ENCODE assay signal across 25 cellular contexts in the genomic region with DNA sequence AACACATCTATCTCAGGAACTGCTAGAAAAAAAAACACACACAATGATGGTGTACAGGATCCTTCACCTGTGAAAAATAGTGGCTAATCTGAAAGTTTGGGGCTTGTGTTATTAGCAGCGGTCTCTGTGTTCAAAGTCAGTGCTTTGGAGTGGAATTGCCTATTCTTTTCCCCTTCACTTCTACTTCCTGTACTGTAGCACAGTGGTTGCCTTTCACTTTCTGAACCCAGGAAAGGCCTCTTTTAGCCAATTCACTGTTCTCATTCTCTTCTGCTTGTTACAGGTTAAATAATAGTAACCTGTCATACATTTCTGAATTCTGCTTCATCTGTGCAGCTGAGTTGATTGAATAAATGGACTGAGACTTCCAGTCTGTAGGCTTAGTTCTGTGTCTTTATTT.
DNase-seq lines count a peak whose midpoint lies in the region; ATAC-seq, FAIRE-seq and TF ChIP-seq lines count a peak whose summit lies in the region.
"Had no signal": no experiment of that assay in that cellular context is flagged by ENCODE, and none has a peak within 500 bp of the region (broad histone marks: within the 10 kb centered on the region; RNA-seq: fewer than 3 reads in every experiment).

No MANE protein-coding gene starts in this region.

- H3K27ac ChIP-seq in mammary epithelial cell (ENCODE audit: insufficient read depth, low read depth, low read length): no peak overlapping the region
- H3K27ac ChIP-seq in GM12878 (ENCODE audit: control insufficient read depth, insufficient read depth): no peak overlapping the region
- H3K27ac ChIP-seq: 22Rv1; A549; BLaER1 treated with 17β-estradiol and CSF1 and Interleukin-3, amounts not matched to agents 10 nM and 100 nM; C4-2B had no signal

- FAIRE-seq in GM12878 (lab: Jason Lieb, UNC): no peak
- FAIRE-seq: A549, D721Med, G401.6, GM12891, GM18507, GM19239 had no signal

- dilution Hi-C loops in mammary epithelial cell (cut with HindIII; ENCODE audit: low sequenced_read_pairs): no loop called here

- H3K9me3 Mint-ChIP-seq in MCF 10A (ENCODE audit: unreplicated experiment) (no peaks in the 10 kb centered on the region), immature natural killer cell (peaks cover 5 to 40% (median 24%) of the 10 kb centered on the region in 6 donors)

- H4K20me1 ChIP-seq in mammary epithelial cell (ENCODE audit: insufficient read depth, low read length): no peaks in the 10 kb centered on the region
- H4K20me1 ChIP-seq in GM12878 (ENCODE audit: control insufficient read depth, insufficient read depth): no peaks in the 10 kb centered on the region
- H4K20me1 ChIP-seq: BLaER1 treated with 17β-estradiol and CSF1 and Interleukin-3, amounts not matched to agents 10 nM and 100 nM had no signal

- TF ChIP-seq EP300 in GM12878 (IDR thresholded peaks at IDR 0.05; ENCODE audit: borderline replicate concordance in 1 of 2, control insufficient read depth in 1 of 2, low read depth in 2 of 2, low read length in 2 of 2): no peak

- intact Hi-C loops in mammary epithelial cell (cut with micrococcal nuclease): no loop called here
- intact Hi-C loops in MCF 10A (cut with micrococcal nuclease): no loop called here
- intact Hi-C loops in GM12878 (cut with micrococcal nuclease; ENCODE audit: unreplicated experiment): no loop called here

- H3K4me1 ChIP-seq in mammary epithelial cell (ENCODE audit: insufficient read depth, low read length) (peaks cover 15% of the 10 kb centered on the region), GM12878 (ENCODE audit: control insufficient read depth, insufficient read depth, low read length) (no peaks in the 10 kb centered on the region)
- H3K4me1 ChIP-seq: A549; BLaER1 treated with 17β-estradiol and CSF1 and Interleukin-3, amounts not matched to agents 10 nM and 100 nM; Caco-2 had no signal

- H3K27me3 ChIP-seq in mammary epithelial cell (ENCODE audit: insufficient read depth, low read length): no peaks in the 10 kb centered on the region
- no peaks in the 10 kb centered on the region for H3K27me3 ChIP-seq in GM12878 (replicated peaks in 1 of 2; ENCODE audit: control insufficient read depth in 2 of 2, insufficient read depth in 2 of 2, low read length in 1 of 2)
- H3K27me3 ChIP-seq: BLaER1 treated with 17β-estradiol and CSF1 and Interleukin-3, amounts not matched to agents 10 nM and 100 nM had no signal

- H3K4me1 Mint-ChIP-seq in MCF 10A (ENCODE audit: insufficient read depth, unreplicated experiment) (peaks cover 6% of the 10 kb centered on the region), immature natural killer cell (no peaks in the 10 kb centered on the region)
- H3K4me1 Mint-ChIP-seq: B cell had no signal

- H3K27ac Mint-ChIP-seq in MCF 10A (ENCODE audit: low read depth, unreplicated experiment): no peak overlapping the region
- H3K27ac Mint-ChIP-seq in immature natural killer cell: no peak overlapping the region
- H3K27ac Mint-ChIP-seq: B cell; CD4-positive, alpha-beta T cell; CD8-positive, alpha-beta T cell had no signal

- no peak overlapping the region for H3K9ac ChIP-seq in mammary epithelial cell (ENCODE audit: insufficient read depth, low read length)
- no peak overlapping the region for H3K9ac ChIP-seq in GM12878 (ENCODE audit: control insufficient read depth, insufficient read depth, low read length)
- H3K9ac ChIP-seq: BLaER1 treated with 17β-estradiol and CSF1 and Interleukin-3, amounts not matched to agents 10 nM and 100 nM had no signal

- no peak overlapping the region for H3K4me2 ChIP-seq in mammary epithelial cell (ENCODE audit: insufficient read depth, low read depth, low read length)
- H3K4me2 ChIP-seq in GM12878 (ENCODE audit: control insufficient read depth, insufficient read depth): no peak overlapping the region
- H3K4me2 ChIP-seq: A549; BLaER1 treated with 17β-estradiol and CSF1 and Interleukin-3, amounts not matched to agents 10 nM and 100 nM had no signal

- WGBS in mammary epithelial cell (ENCODE audit: low coverage, missing lambda C conversion rate): 100% methylated on average over 1 of the region's 1 CpG
- WGBS in GM12878 (ENCODE audit: insufficient coverage, insufficient replicate concordance, low lambda C conversion rate, missing lambda C conversion rate): 0% methylated on average over 1 of the region's 1 CpG

- DNase-seq in mammary epithelial cell: no peak
- DNase-seq in MCF 10A (ENCODE audit: unreplicated experiment): no peak
- DNase-seq in RPMI8226: peak; percentile 7
- DNase-seq in GM12878 (ENCODE audit: low read depth, low spot score): no peak
- DNase-seq in GM03348 (ENCODE audit: low spot score): no peak
- no peak for DNase-seq in immature natural killer cell
- DNase-seq: AML-193; Caco-2; Calu3; CD4-positive, alpha-beta T cell; CD8-positive, alpha-beta T cell; DMS79 treated with DMSO at 0.1 percent for 48 hours; GF-D8 had no signal

- peak; percentile 50 for ATAC-seq in GM18907 (IDR thresholded peaks at IDR 0.05; ENCODE audit: unreplicated experiment)
- peak; percentile 61 for ATAC-seq in GM12878
- ATAC-seq in HG03095 (IDR thresholded peaks at IDR 0.05; ENCODE audit: unreplicated experiment): no peak
- ATAC-seq: A549; CD8-positive, alpha-beta T cell had no signal

- H3K36me3 ChIP-seq in mammary epithelial cell (ENCODE audit: insufficient read depth, low read length) (no peaks in the 10 kb centered on the region), GM12878 (ENCODE audit: control insufficient read depth in 2 of 2, insufficient read depth in 2 of 2, low read length in 1 of 2) (no peaks in the 10 kb centered on the region)
- H3K36me3 ChIP-seq: BLaER1 treated with 17β-estradiol and CSF1 and Interleukin-3, amounts not matched to agents 10 nM and 100 nM had no signal

- in situ Hi-C loops in mammary epithelial cell (cut with MboI; ENCODE audit: low sequenced_read_pairs in 2 of 2): no loop called here
- in situ Hi-C loops in GM12878 (cut with MboI): no loop called here

- peak overlapping the region; percentile 59 for H2AFZ ChIP-seq in mammary epithelial cell (ENCODE audit: low read depth, low read length)
- H2AFZ ChIP-seq in GM12878 (ENCODE audit: control insufficient read depth, low read depth, low read length): no peak overlapping the region

- no peak for TF ChIP-seq POLR2A in GM12878 (IDR thresholded peaks at IDR 0.05; ENCODE audit: low read depth, low read length)

- no peak for TF ChIP-seq CTCF in mammary epithelial cell (conservative IDR thresholded peaks at IDR 0.05 in 1 of 2, IDR thresholded peaks at IDR 0.05 in 1 of 2; ENCODE audit: extremely low read depth in 1 of 2, insufficient read depth in 1 of 2, low read depth in 1 of 2, low read length in 2 of 2)
- no peak for TF ChIP-seq CTCF in MCF 10A (IDR thresholded peaks at IDR 0.05; ENCODE audit: unreplicated experiment)
- TF ChIP-seq CTCF in GM12878 (IDR thresholded peaks at IDR 0.05 in 2 of 3, conservative IDR thresholded peaks at IDR 0.05 in 1 of 3; ENCODE audit: control insufficient read depth in 2 of 3, extremely low read depth in 1 of 3, insufficient read depth in 1 of 3, low read depth in 3 of 3, low read length in 3 of 3): no peak

- no peaks in the 10 kb centered on the region for H3K79me2 ChIP-seq in mammary epithelial cell (ENCODE audit: insufficient read depth, low read length)
- no peaks in the 10 kb centered on the region for H3K79me2 ChIP-seq in GM12878 (ENCODE audit: control insufficient read depth, insufficient read depth, low read length)

- H3K27me3 Mint-ChIP-seq in MCF 10A (ENCODE audit: insufficient read depth, unreplicated experiment) (no peaks in the 10 kb centered on the region), immature natural killer cell (ENCODE audit: low read depth in 3 of 3) (no peaks in the 10 kb centered on the region)
- H3K27me3 Mint-ChIP-seq: B cell; CD4-positive, alpha-beta T cell had no signal

- H3K9me3 ChIP-seq in mammary epithelial cell (replicated peaks; ENCODE audit: insufficient read depth, low read length): no peaks in the 10 kb centered on the region
- no peaks in the 10 kb centered on the region for H3K9me3 ChIP-seq in GM12878 (replicated peaks; ENCODE audit: control insufficient read depth, insufficient read depth, low read length)
- H3K9me3 ChIP-seq: A549, Caco-2 had no signal

- SMC1A ChIA-PET in GM12878 (lab: Charles Lee; ENCODE audit: uncharacterized antibody, unreplicated experiment): no interaction called here

- no peak for TF ChIP-seq RAD21 in GM12878 (IDR thresholded peaks at IDR 0.05; ENCODE audit: insufficient read depth, low read depth, low read length)

- no peak overlapping the region for H3K4me3 ChIP-seq in mammary epithelial cell (replicated peaks in 1 of 3; ENCODE audit: insufficient read depth in 1 of 3, low read depth in 2 of 3, low read length in 3 of 3)
- no peak overlapping the region for H3K4me3 ChIP-seq in GM12878
- H3K4me3 ChIP-seq: A549; BLaER1 treated with 17β-estradiol and CSF1 and Interleukin-3, amounts not matched to agents 10 nM and 100 nM had no signal

- H3K36me3 Mint-ChIP-seq in MCF 10A (ENCODE audit: insufficient read depth, unreplicated experiment) (no peaks in the 10 kb centered on the region), immature natural killer cell (peaks cover 0 to 3% (median 0%) of the 10 kb centered on the region in 3 donors)
- H3K36me3 Mint-ChIP-seq: CD8-positive, alpha-beta T cell had no signal

- H3K4me3 Mint-ChIP-seq in MCF 10A (ENCODE audit: unreplicated experiment) (no peak overlapping the region), immature natural killer cell (no peak overlapping the region)
- H3K4me3 Mint-ChIP-seq: B cell; CD4-positive, alpha-beta T cell; CD8-positive, alpha-beta T cell had no signal

- BruUV-seq in mammary epithelial cell (replicated peaks; lab: Mats Ljungman, UMichigan) (no TSS peak), MCF 10A (replicated peaks; lab: Mats Ljungman, UMichigan) (no TSS peak), GM12878 (replicated peaks; lab: Mats Ljungman, UMichigan) (no TSS peak)

- POLR2A ChIA-PET in MCF 10A (lab: Yijun Ruan, JAX): no interaction called here
- POLR2A ChIA-PET in GM12878 (lab: Charles Lee): no interaction called here

- CTCF ChIA-PET in mammary epithelial cell (lab: Charles Lee; ENCODE audit: low non-redundant PET): no interaction called here
- CTCF ChIA-PET in MCF 10A (lab: Yijun Ruan, JAX): interaction anchor here (5.9 kb wide), 1 partner anchor 267 kb away, joined by 48 read pairs; no protein-coding TSS in a partner anchor
- CTCF ChIA-PET in GM12878 (lab: Yijun Ruan, JAX): no interaction called here

- RAD21 ChIA-PET in GM12878 (lab: Charles Lee; ENCODE audit: unreplicated experiment): interaction anchor here (1.3 kb wide), 1 partner anchor 197 kb away, joined by 3 read pairs; no protein-coding TSS in a partner anchor

TF ChIP-seq in GM12878, 131 proteins besides CTCF, POLR2A, EP300 and RAD21 (continues in another document):
- no peak for TF ChIP-seq SMARCA5 (IDR thresholded peaks at IDR 0.05)
